24 cellular contexts compared by ENCODE assay signal in the genomic region with DNA sequence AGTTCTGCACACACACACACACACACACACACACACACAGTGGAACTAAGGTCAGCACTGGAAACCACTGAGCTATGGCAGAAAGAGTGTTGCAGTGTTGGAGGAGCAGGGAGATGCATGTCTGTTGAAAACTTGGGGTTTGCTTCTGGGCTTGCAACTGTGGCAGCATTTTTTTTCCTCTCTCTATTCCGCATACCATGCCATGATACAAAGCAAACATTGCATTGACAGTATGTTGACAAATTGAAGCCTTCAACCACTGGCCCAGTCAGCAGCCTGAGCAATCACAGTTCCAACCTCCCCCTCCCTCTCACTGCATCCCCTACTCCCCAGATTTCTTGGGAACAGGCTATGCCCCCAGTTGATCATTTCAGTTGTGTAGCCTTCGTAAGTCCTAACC.
"Had no signal": no experiment of that assay in that cellular context is flagged by ENCODE, and none has a peak within 500 bp of the region (broad histone marks: within the 10 kb centered on the region; RNA-seq: fewer than 3 reads in every experiment).

No MANE protein-coding gene starts in this region.

- H3K9me3 Mint-ChIP-seq: activated CD4-positive, alpha-beta memory T cell treated with anti-CD3 and anti-CD28 coated beads, Interleukin-2, amount 10 ng/mL, durations not matched to agents 7 days and 5 days; activated naive CD8-positive, alpha-beta T cell treated with anti-CD3 and anti-CD28 coated beads, Interleukin-2, amount 50 U/mL, for 24 hours; activated T-helper 17 cell treated with anti-CD3 and anti-CD28 coated beads, Interleukin-2, amount 50 U/mL, for 72 hours; stimulated activated memory B cell treated with anti-CD40 and anti-IgM and Interleukin-4, amounts not matched to agents 10 μg/mL and 1 μg/mL and 100 μg/mL, for 72 hours had no signal

- H3K4me3 ChIP-seq: left ventricle myocardium inferior, mucosa of descending colon, psoas muscle, thoracic aorta, upper lobe of left lung had no signal

- H3K27me3 ChIP-seq: upper lobe of left lung had no signal

- H3K4me1 ChIP-seq: left ventricle myocardium inferior, psoas muscle, upper lobe of left lung had no signal

- H3K27ac Mint-ChIP-seq: activated CD4-positive, alpha-beta memory T cell treated with anti-CD3 and anti-CD28 coated beads, Interleukin-2, amount 10 ng/mL, durations not matched to agents 7 days and 5 days; activated naive CD8-positive, alpha-beta T cell treated with anti-CD3 and anti-CD28 coated beads, Interleukin-2, amount 50 U/mL, for 24 hours; activated T-helper 17 cell treated with anti-CD3 and anti-CD28 coated beads, Interleukin-2, amount 50 U/mL, for 72 hours; effector memory CD8-positive, alpha-beta T cell; naive thymus-derived CD4-positive, alpha-beta T cell; stimulated activated memory B cell treated with anti-CD40 and anti-IgM and Interleukin-4, amounts not matched to agents 10 μg/mL and 1 μg/mL and 100 μg/mL, for 72 hours; T-cell had no signal

- H3K9me3 ChIP-seq: left ventricle myocardium inferior, mucosa of descending colon, psoas muscle, thoracic aorta, upper lobe of left lung had no signal

- H3K4me3 Mint-ChIP-seq: activated CD4-positive, alpha-beta memory T cell treated with anti-CD3 and anti-CD28 coated beads, Interleukin-2, amount 10 ng/mL, durations not matched to agents 7 days and 5 days; activated naive CD8-positive, alpha-beta T cell treated with anti-CD3 and anti-CD28 coated beads, Interleukin-2, amount 50 U/mL, for 24 hours; activated T-helper 17 cell treated with anti-CD3 and anti-CD28 coated beads, Interleukin-2, amount 50 U/mL, for 72 hours; effector memory CD8-positive, alpha-beta T cell; naive thymus-derived CD4-positive, alpha-beta T cell; stimulated activated memory B cell treated with anti-CD40 and anti-IgM and Interleukin-4, amounts not matched to agents 10 μg/mL and 1 μg/mL and 100 μg/mL, for 72 hours; T-cell had no signal

- H3K27me3 Mint-ChIP-seq: activated CD4-positive, alpha-beta memory T cell treated with anti-CD3 and anti-CD28 coated beads, Interleukin-2, amount 10 ng/mL, durations not matched to agents 7 days and 5 days; activated naive CD8-positive, alpha-beta T cell treated with anti-CD3 and anti-CD28 coated beads, Interleukin-2, amount 50 U/mL, for 24 hours; activated T-helper 17 cell treated with anti-CD3 and anti-CD28 coated beads, Interleukin-2, amount 50 U/mL, for 72 hours; effector memory CD8-positive, alpha-beta T cell; stimulated activated memory B cell treated with anti-CD40 and anti-IgM and Interleukin-4, amounts not matched to agents 10 μg/mL and 1 μg/mL and 100 μg/mL, for 72 hours; T-cell had no signal

- H3K36me3 Mint-ChIP-seq: naive thymus-derived CD4-positive, alpha-beta T cell; stimulated activated memory B cell treated with anti-CD40 and anti-IgM and Interleukin-4, amounts not matched to agents 10 μg/mL and 1 μg/mL and 100 μg/mL, for 72 hours; T-cell had no signal

- H3K27ac ChIP-seq: left ventricle myocardium inferior, psoas muscle, thoracic aorta, upper lobe of left lung had no signal

- ATAC-seq: activated naive CD8-positive, alpha-beta T cell treated with anti-CD3 and anti-CD28 coated beads, Interleukin-2, amount 50 U/mL, for 24 hours; activated T-helper 17 cell treated with anti-CD3 and anti-CD28 coated beads, Interleukin-2, amount 50 U/mL, for 72 hours; effector memory CD8-positive, alpha-beta T cell; mucosa of descending colon; naive thymus-derived CD4-positive, alpha-beta T cell; psoas muscle; sciatic nerve; stimulated activated memory B cell treated with anti-CD40 and anti-IgM and Interleukin-4, amounts not matched to agents 10 μg/mL and 1 μg/mL and 100 μg/mL, for 72 hours; T-cell had no signal

- H3K4me1 Mint-ChIP-seq: activated CD4-positive, alpha-beta memory T cell treated with anti-CD3 and anti-CD28 coated beads, Interleukin-2, amount 10 ng/mL, durations not matched to agents 7 days and 5 days; activated naive CD8-positive, alpha-beta T cell treated with anti-CD3 and anti-CD28 coated beads, Interleukin-2, amount 50 U/mL, for 24 hours; activated T-helper 17 cell treated with anti-CD3 and anti-CD28 coated beads, Interleukin-2, amount 50 U/mL, for 72 hours; stimulated activated memory B cell treated with anti-CD40 and anti-IgM and Interleukin-4, amounts not matched to agents 10 μg/mL and 1 μg/mL and 100 μg/mL, for 72 hours had no signal

- H3K36me3 ChIP-seq: left ventricle myocardium inferior, thoracic aorta, upper lobe of left lung had no signal

- DNase-seq: activated CD4-positive, alpha-beta memory T cell treated with anti-CD3 and anti-CD28 coated beads, Interleukin-2, amount 10 ng/mL, durations not matched to agents 7 days and 5 days; activated CD4-positive, alpha-beta T cell treated with anti-CD3 and anti-CD28 coated beads for 48 hours; activated CD4-positive, CD25-positive, alpha-beta regulatory T cell; activated naive CD4-positive, alpha-beta T cell treated with Interleukin-2 at 50 U/mL for 16 hours; activated naive CD8-positive, alpha-beta T cell treated with anti-CD3 and anti-CD28 coated beads, Interleukin-2, amount 50 U/mL, for 24 hours; activated T-cell treated with anti-CD3 and anti-CD28 coated beads, Interleukin-2, amount 50 U/mL, for 1 hour; anterior cingulate cortex; dermis blood vessel endothelial cell; effector memory CD8-positive, alpha-beta T cell; foreskin fibroblast; hippocampal formation; islet precursor cell; left ventricle myocardium inferior; mucosa of descending colon; naive thymus-derived CD4-positive, alpha-beta T cell; psoas muscle; stimulated activated CD4-positive, alpha-beta T cell treated with anti-CD3 and anti-CD28 coated beads, Interleukin-4, amount 100 ng/mL, for 4 hours; T-cell; T-helper 9 cell; upper lobe of left lung had no signal
